Comparison of ENCODE assay signal across 8 cellular contexts in the genomic region with DNA sequence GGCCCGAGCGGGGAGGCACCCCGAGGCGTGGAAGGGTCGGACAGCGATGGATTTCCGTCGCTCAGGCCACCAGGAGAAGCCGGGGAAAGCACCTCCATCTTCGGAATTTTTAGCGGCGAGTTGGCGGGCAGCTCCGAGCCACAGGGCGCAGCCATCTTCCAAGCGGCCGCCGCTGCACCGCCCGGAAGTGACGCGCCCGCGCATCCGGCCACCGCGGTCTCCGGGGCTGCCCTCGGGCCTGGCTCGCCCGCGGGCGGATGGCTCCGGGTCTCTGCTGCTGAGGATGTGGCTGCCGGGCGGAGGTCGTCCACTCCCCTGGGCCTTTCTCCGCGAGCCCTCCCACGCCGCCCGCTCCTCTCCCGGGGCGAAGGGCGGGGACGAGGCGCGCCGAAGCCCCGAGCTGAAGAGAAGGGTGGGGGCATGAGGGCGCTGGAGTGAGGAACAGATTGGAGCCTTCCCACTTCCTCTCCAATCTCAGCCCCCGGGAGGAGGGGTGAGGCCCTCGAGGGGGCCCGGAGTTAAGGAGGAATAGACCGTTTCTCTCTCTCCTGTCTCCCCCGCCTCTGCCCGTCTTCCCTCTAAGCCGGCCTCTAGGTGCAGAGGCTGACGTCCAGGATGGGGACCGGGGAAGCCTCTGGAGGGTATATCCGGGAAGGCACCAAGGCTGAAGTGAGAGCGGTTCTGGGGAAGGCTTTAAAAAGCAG. TPM values are rescaled to one million over a fixed set of nuclear protein-coding genes. Genes with fewer than 3 reads are reported as not detected.
DNase-seq lines count a peak whose midpoint lies in the region; ATAC-seq and TF ChIP-seq lines count a peak whose summit lies in the region.

A gene (minus strand): TSS at position 181 of the 704 bp plus-strand sequence. CDS start 26 bp downstream, at position 155.

- no peak within 1 kb of the TSS for H2BK5ac ChIP-seq in H9 (ENCODE audit: insufficient read length, low read length)
- peak within 1 kb of the TSS; percentile 76 for H2BK5ac ChIP-seq in trophoblast cell (ENCODE audit: low read depth, low read length, poor library complexity)

- H4K91ac ChIP-seq in H9 (ENCODE audit: insufficient read length, low read depth, low read length) (no peak within 1 kb of the TSS), trophoblast cell (ENCODE audit: low read depth, low read length) (peak within 1 kb of the TSS; percentile 82)

- H2BK12ac ChIP-seq in H9 (ENCODE audit: insufficient read length, low read depth, low read length) (peak within 1 kb of the TSS; percentile 41), trophoblast cell (ENCODE audit: low read length) (no peak within 1 kb of the TSS)

- no CpG with 5 or more reads among the region's 62 CpGs for WGBS in H9 (ENCODE audit: extremely low coverage, insufficient read length, low lambda C conversion rate)
- no CpG with 5 or more reads among the region's 62 CpGs for WGBS in trophoblast cell (ENCODE audit: extremely low coverage, insufficient coverage, insufficient read length)
- 0 to 1% methylated on average over 12 to 41 of the region's 62 CpGs for WGBS in tibial nerve, 2 donors

- peak within 1 kb of the TSS; percentile 42; the same call in 1 of the 2 replicates for H2BK15ac ChIP-seq in H9 (ENCODE audit: low read depth, low read length)

- DNase-seq in GM06990 (ENCODE audit: extremely low read depth, insufficient read length): peak; percentile 87
- DNase-seq in H9: peak; percentile 82
- DNase-seq in MG63: peak; percentile 80
- peak; percentile 40 to 77 for DNase-seq in SW 1271 (lab: John Stamatoyannopoulos, UW)
- DNase-seq in activated naive CD8-positive, alpha-beta T cell treated with anti-CD3 and anti-CD28 coated beads, Interleukin-2, amount 50 U/mL, for 24 hours: peak; percentile 87
- DNase-seq in cardiac muscle cell (ENCODE audit: low read depth in 1 of 2, low spot score in 1 of 2): peak; percentile 87 to 90
- DNase-seq in trophoblast cell: peak; percentile 74 to 86
- peak; percentile 62 to 64 for DNase-seq in tibial nerve (ENCODE audit: low spot score in 2 of 2)

- H2AK5ac ChIP-seq in H9 (ENCODE audit: insufficient read length, low read length) (no peak within 1 kb of the TSS), trophoblast cell (ENCODE audit: low read length) (peak within 1 kb of the TSS; percentile 84)

- H3K14ac ChIP-seq in H9 (ENCODE audit: insufficient read depth, low read length) (peak within 1 kb of the TSS; percentile 98), trophoblast cell (ENCODE audit: low read length) (peak within 1 kb of the TSS; percentile 95)

- H4K20me1 ChIP-seq in H9 (ENCODE audit: control insufficient read depth, insufficient read depth, insufficient read length): no peaks in the 10 kb centered on the region

- peak within 1 kb of the TSS; percentile 87 to 89 for H3K4me3 Mint-ChIP-seq in H9
- peak within 1 kb of the TSS; percentile 87 for H3K4me3 Mint-ChIP-seq in activated naive CD8-positive, alpha-beta T cell treated with anti-CD3 and anti-CD28 coated beads, Interleukin-2, amount 50 U/mL, for 24 hours

- H3K27me3 ChIP-seq in GM06990 (replicated peaks; ENCODE audit: control insufficient read depth, insufficient read depth, low read length) (no peaks in the 10 kb centered on the region), H9 (ENCODE audit: insufficient read depth, low read length) (no peaks in the 10 kb centered on the region), MG63 (no peaks in the 10 kb centered on the region), cardiac muscle cell (no peaks in the 10 kb centered on the region), trophoblast cell (ENCODE audit: insufficient read depth, low read length) (no peaks in the 10 kb centered on the region), tibial nerve (no peaks in the 10 kb centered on the region)

- peaks cover 1% of the 10 kb centered on the region; the same call in 1 of the 2 replicates for H3K27me3 Mint-ChIP-seq in H9 (ENCODE audit: low read depth)
- H3K27me3 Mint-ChIP-seq in activated naive CD8-positive, alpha-beta T cell treated with anti-CD3 and anti-CD28 coated beads, Interleukin-2, amount 50 U/mL, for 24 hours: no peaks in the 10 kb centered on the region

- H4K5ac ChIP-seq in H9 (ENCODE audit: insufficient read length, low read depth, low read length): no peak within 1 kb of the TSS

- H3K4me2 ChIP-seq in H9 (ENCODE audit: insufficient read depth, insufficient read length, low read length): peak within 1 kb of the TSS; percentile 96
- peak within 1 kb of the TSS; percentile 89 for H3K4me2 ChIP-seq in trophoblast cell (ENCODE audit: low read length)

- TF ChIP-seq CTCF in GM06990 (IDR thresholded peaks at IDR 0.05; ENCODE audit: insufficient read depth, low read length, poor library complexity, severe bottlenecking) (no peak), H9 (conservative IDR thresholded peaks at IDR 0.05) (0 out of 3 replicates have a peak, but pooled peaks have one; percentile 0), cardiac muscle cell (IDR thresholded peaks at IDR 0.05; ENCODE audit: low read depth, low read length) (no peak), tibial nerve (IDR thresholded peaks at IDR 0.05) (peak in 2 of 5 experiments; percentile 41 to 45)

- H3K27ac Mint-ChIP-seq in H9: peak within 1 kb of the TSS; percentile 91 to 98 (median 94)
- peak within 1 kb of the TSS; percentile 86 for H3K27ac Mint-ChIP-seq in activated naive CD8-positive, alpha-beta T cell treated with anti-CD3 and anti-CD28 coated beads, Interleukin-2, amount 50 U/mL, for 24 hours

- H3K9me3 Mint-ChIP-seq in H9: no peaks in the 10 kb centered on the region
- H3K9me3 Mint-ChIP-seq in activated naive CD8-positive, alpha-beta T cell treated with anti-CD3 and anti-CD28 coated beads, Interleukin-2, amount 50 U/mL, for 24 hours: no peaks in the 10 kb centered on the region

- peak in 1 of 2 donors; percentile 90 for TF ChIP-seq EP300 in tibial nerve (IDR thresholded peaks at IDR 0.05)

- H4K8ac ChIP-seq in H9 (replicated peaks; ENCODE audit: insufficient read length, low read depth, low read length): no peak within 1 kb of the TSS
- H4K8ac ChIP-seq in trophoblast cell (ENCODE audit: low read depth, low read length): peak within 1 kb of the TSS; percentile 93

- H3K36me3 ChIP-seq in GM06990 (ENCODE audit: control insufficient read depth, insufficient read depth, low read length): no peaks in the 10 kb centered on the region; the same call in 1 of the 2 replicates
- H3K36me3 ChIP-seq in MG63: no peaks in the 10 kb centered on the region
- no peaks in the 10 kb centered on the region for H3K36me3 ChIP-seq in cardiac muscle cell
- H3K36me3 ChIP-seq in trophoblast cell (ENCODE audit: control insufficient read depth in 1 of 2, insufficient read depth in 2 of 2, low read length in 2 of 2): peaks cover 0 to 2% of the 10 kb centered on the region in 2 experiments
- H3K36me3 ChIP-seq in tibial nerve: peaks cover 0 to 6% (median 0%) of the 10 kb centered on the region in 3 donors

- H3K27ac ChIP-seq in H9 (ENCODE audit: insufficient read length, low read depth, low read length) (no peak within 1 kb of the TSS), cardiac muscle cell (peak within 1 kb of the TSS; percentile 93), trophoblast cell (ENCODE audit: low read depth, low read length) (peak within 1 kb of the TSS; percentile 71), tibial nerve (peak within 1 kb of the TSS; percentile 89 to 98 (median 97))

- H3K4me1 ChIP-seq in H9 (ENCODE audit: insufficient read depth, low read length) (peaks cover 2% of the 10 kb centered on the region; the same call in 1 of the 2 replicates), cardiac muscle cell (ENCODE audit: low read depth) (peaks cover 18% of the 10 kb centered on the region), trophoblast cell (ENCODE audit: control insufficient read depth in 1 of 2, insufficient read depth in 2 of 2, low read length in 2 of 2) (peaks cover 0 to 4% of the 10 kb centered on the region in 2 experiments), tibial nerve (peaks cover 0 to 50% (median 21%) of the 10 kb centered on the region in 4 donors)

- H3K9me3 ChIP-seq in H9 (ENCODE audit: control insufficient read depth, low read depth, low read length) (no peaks in the 10 kb centered on the region), MG63 (no peaks in the 10 kb centered on the region), cardiac muscle cell (ENCODE audit: low read depth) (no peaks in the 10 kb centered on the region), trophoblast cell (ENCODE audit: insufficient read depth, low read depth, low read length) (no peaks in the 10 kb centered on the region), tibial nerve (no peaks in the 10 kb centered on the region)

- peaks cover 26 to 31% of the 10 kb centered on the region in 2 experiments for H3K4me1 Mint-ChIP-seq in H9
- peaks cover 41% of the 10 kb centered on the region for H3K4me1 Mint-ChIP-seq in activated naive CD8-positive, alpha-beta T cell treated with anti-CD3 and anti-CD28 coated beads, Interleukin-2, amount 50 U/mL, for 24 hours

- H3K79me1 ChIP-seq in H9 (ENCODE audit: insufficient read depth, low read depth, low read length, poor library complexity, severe bottlenecking): no peaks in the 10 kb centered on the region
- H3K79me1 ChIP-seq in trophoblast cell (ENCODE audit: low read length): peaks cover 17% of the 10 kb centered on the region

- peak; percentile 92 for ATAC-seq in activated naive CD8-positive, alpha-beta T cell treated with anti-CD3 and anti-CD28 coated beads, Interleukin-2, amount 50 U/mL, for 24 hours

- H2BK20ac ChIP-seq in H9 (ENCODE audit: low read depth, low read length, poor library complexity, severe bottlenecking): no peak within 1 kb of the TSS

- H3K79me2 ChIP-seq in H9 (ENCODE audit: insufficient read depth, low read length) (peaks cover 26% of the 10 kb centered on the region; the same call in 1 of the 2 replicates), trophoblast cell (ENCODE audit: control insufficient read depth, insufficient read depth, low read length, poor library complexity) (peaks cover 16% of the 10 kb centered on the region)

- no peak within 1 kb of the TSS for H3K56ac ChIP-seq in H9 (ENCODE audit: insufficient read length, low read depth, low read length)

- peak within 1 kb of the TSS; percentile 99 for H3K18ac ChIP-seq in H9 (ENCODE audit: insufficient read length, low read depth, low read length)
- H3K18ac ChIP-seq in trophoblast cell (ENCODE audit: low read length): peak within 1 kb of the TSS; percentile 95

- H4K12ac ChIP-seq in trophoblast cell (ENCODE audit: low read depth, low read length): peak within 1 kb of the TSS; percentile 95

- H3K9ac ChIP-seq in H9 (ENCODE audit: extremely low read depth, insufficient read length, low read length): peak within 1 kb of the TSS; percentile 96
- peak within 1 kb of the TSS; percentile 79 for H3K9ac ChIP-seq in trophoblast cell (ENCODE audit: low read length)

- H3K23ac ChIP-seq in H9 (ENCODE audit: insufficient read length, low read depth, low read length) (no peak within 1 kb of the TSS), trophoblast cell (ENCODE audit: low read length) (no peak within 1 kb of the TSS)

- H2AFZ ChIP-seq in H9 (ENCODE audit: low read length) (no peak within 1 kb of the TSS), trophoblast cell (ENCODE audit: insufficient read depth, low read length, poor library complexity) (peak within 1 kb of the TSS; percentile 92)

- H3K4me3 ChIP-seq in GM06990 (replicated peaks; ENCODE audit: low read depth, low read length): peak within 1 kb of the TSS; percentile 86
- peak within 1 kb of the TSS; percentile 95 for H3K4me3 ChIP-seq in MG63
- peak within 1 kb of the TSS; percentile 88 for H3K4me3 ChIP-seq in cardiac muscle cell
- H3K4me3 ChIP-seq in trophoblast cell (ENCODE audit: low read depth, low read length): peak within 1 kb of the TSS; percentile 96
- peak within 1 kb of the TSS; percentile 76 to 96 (median 90) for H3K4me3 ChIP-seq in tibial nerve

- peaks cover 5% of the 10 kb centered on the region for H3K23me2 ChIP-seq in H9 (ENCODE audit: insufficient read length, low read depth, low read length, poor library complexity, severe bottlenecking)

- TF ChIP-seq POLR2A in tibial nerve (IDR thresholded peaks at IDR 0.05): peak in 1 of 2 donors; percentile 75

- H2BK120ac ChIP-seq in H9 (ENCODE audit: low read depth, low read length, poor library complexity, severe bottlenecking): peak within 1 kb of the TSS; percentile 53
- peak within 1 kb of the TSS; percentile 94 for H2BK120ac ChIP-seq in trophoblast cell (ENCODE audit: insufficient read depth, low read length, poor library complexity)

- no peak within 1 kb of the TSS for H3T11ph ChIP-seq in H9 (ENCODE audit: low read length)

- H3K36me3 Mint-ChIP-seq in H9 (ENCODE audit: insufficient read depth in 1 of 3, low read depth in 3 of 3): peaks cover 0 to 3% (median 2%) of the 10 kb centered on the region in 3 experiments; a peak in 3 of 7 replicates
- peaks cover 7% of the 10 kb centered on the region for H3K36me3 Mint-ChIP-seq in activated naive CD8-positive, alpha-beta T cell treated with anti-CD3 and anti-CD28 coated beads, Interleukin-2, amount 50 U/mL, for 24 hours (ENCODE audit: low read depth)

- 0 out of 2 replicates have a peak within 1 kb of the TSS, but pooled peaks have one; percentile 41 for H3K4ac ChIP-seq in H9 (ENCODE audit: low read depth, low read length)
- H3K4ac ChIP-seq in trophoblast cell (ENCODE audit: low read depth, low read length): peak within 1 kb of the TSS; percentile 96

RNA-seq across cellular contexts. Expression of the gene that starts here (rescaled TPM):
- 14.5 and 18.1 TPM in 2 replicates for total RNA-seq in H9 (2021)
- 8.2 and 14.8 TPM in 2 replicates for total RNA-seq in MG63 (2014; rRNA removed; shearing (Covaris generic); ENCODE audit: low replicate concordance)
- 13.1 and 18.0 TPM in 2 replicates for total RNA-seq in cardiac muscle cell
- polyA plus RNA-seq in cardiac muscle cell: 7.8 and 10.9 TPM in 2 replicates
- polyA plus RNA-seq in trophoblast cell (2013): 8.2 and 8.7 TPM in 2 replicates
- 10 to 100 TPM; 19.8 to 32.8 (median 23.5) TPM for total RNA-seq in tibial nerve
